14 cellular contexts compared by ENCODE assay signal in genomic region chr7:157177997-157178396, GRCh38.
"Had no signal": no experiment of that assay in that cellular context is flagged by ENCODE, and none has a peak within 500 bp of the region (broad histone marks: within the 10 kb centered on the region; RNA-seq: fewer than 3 reads in every experiment).

No MANE protein-coding gene starts in this region.

- H3K4me1 ChIP-seq: foreskin keratinocyte, suprapubic skin had no signal

- ATAC-seq: activated naive CD8-positive, alpha-beta T cell treated with anti-CD3 and anti-CD28 coated beads, Interleukin-2, amount 50 U/mL, for 24 hours; foreskin keratinocyte; natural killer cell treated with Interleukin-12 subunit alpha and Interleukin-12 subunit beta and Interleukin-15 and Interleukin-18, amount 100 ng/mL, for 72 hours; stimulated activated naive CD8-positive, alpha-beta T cell treated with anti-CD3 and anti-CD28 coated beads, Interleukin-15, Interleukin-2, amounts not matched to agents 100 U/mL and 50 U/mL, for 24 hours had no signal

- H3K9me3 ChIP-seq: suprapubic skin had no signal

- H3K27me3 ChIP-seq: foreskin keratinocyte, suprapubic skin had no signal

- H3K4me3 ChIP-seq: skin epidermis, suprapubic skin had no signal

- DNase-seq: activated CD4-positive, CD25-positive, alpha-beta regulatory T cell treated with anti-CD3 and anti-CD28 coated beads, Interleukin-2, amount 50 U/mL, for 72 hours; activated naive CD4-positive, alpha-beta T cell treated with anti-CD3 and anti-CD28 coated beads for 36 hours; activated naive CD8-positive, alpha-beta T cell treated with anti-CD3 and anti-CD28 coated beads, Interleukin-2, amount 50 U/mL, for 24 hours; activated T-cell treated with anti-CD3 and anti-CD28 coated beads for 4 hours; aorta; effector memory CD4-positive, alpha-beta T cell; foreskin keratinocyte; mesendoderm; stimulated activated CD4-positive, alpha-beta T cell treated with anti-CD3 and anti-CD28 coated beads, Interleukin-15, amount 100 ng/mL, for 24 hours; stimulated activated CD4-positive, alpha-beta T cell treated with anti-CD3 and anti-CD28 coated beads, Interleukin-4, amount 100 ng/mL, for 1 hour; stimulated activated naive CD8-positive, alpha-beta T cell treated with anti-CD3 and anti-CD28 coated beads, Interleukin-15, Interleukin-2, amounts not matched to agents 100 U/mL and 50 U/mL, for 24 hours had no signal

- H3K27ac ChIP-seq: foreskin keratinocyte, skin epidermis, suprapubic skin had no signal
